ENCODE assay signal across 13 cellular contexts in the genomic region with DNA sequence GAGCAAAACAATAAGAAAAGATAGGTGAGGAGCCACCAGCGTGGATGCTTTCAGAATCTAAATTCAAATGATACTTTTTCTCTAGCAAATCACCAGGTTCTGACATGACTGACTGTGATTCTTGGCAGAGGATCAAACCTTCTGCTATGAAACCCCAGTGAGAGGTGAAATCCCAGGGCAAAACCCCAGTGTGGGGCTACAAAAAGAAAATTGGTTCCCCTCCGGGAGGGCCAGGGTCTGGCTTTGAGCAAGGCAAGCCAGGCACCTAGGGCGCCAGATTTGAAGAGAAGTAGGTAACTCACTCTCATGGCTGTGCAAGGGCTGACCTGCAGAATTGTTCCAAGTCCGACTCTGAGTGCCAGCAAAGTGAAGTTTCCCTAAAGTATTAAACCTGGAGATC. TPM values are rescaled to one million over a fixed set of nuclear protein-coding genes. Genes with fewer than 3 reads are reported as not detected.
DNase-seq lines count a peak whose midpoint lies in the region; ATAC-seq, FAIRE-seq and TF ChIP-seq lines count a peak whose summit lies in the region.
"Had no signal": no experiment of that assay in that cellular context is flagged by ENCODE, and none has a peak within 500 bp of the region (broad histone marks: within the 10 kb centered on the region; RNA-seq: fewer than 3 reads in every experiment).

No MANE protein-coding gene starts in this region.

- intact Hi-C loops in HepG2 (cut with micrococcal nuclease; ENCODE audit: unreplicated experiment) (no loop called here), uterus (cut with DNase I; ENCODE audit: low total_unique reads) (no loop called here)

- TF ChIP-seq RAD21 in liver (IDR thresholded peaks at IDR 0.05) (no peak), HepG2 (CRISPR knock-in tag; IDR thresholded peaks at IDR 0.05) (no peak)

- TF ChIP-seq CTCF in liver (IDR thresholded peaks at IDR 0.05; ENCODE audit: low read depth, low read length, missing input control): no peak
- TF ChIP-seq CTCF in HepG2 (CRISPR knock-in tag; IDR thresholded peaks at IDR 0.05): no peak
- TF ChIP-seq CTCF in RWPE1 (conservative IDR thresholded peaks at IDR 0.05; ENCODE audit: low read depth): no peak
- no peak for TF ChIP-seq CTCF in keratinocyte (optimal IDR thresholded peaks at IDR 0.05 in 1 of 3, IDR thresholded peaks at IDR 0.05 in 1 of 3, conservative IDR thresholded peaks at IDR 0.05 in 1 of 3; ENCODE audit: extremely low read depth in 1 of 3, insufficient read depth in 2 of 3, low read length in 3 of 3)
- TF ChIP-seq CTCF in uterus (IDR thresholded peaks at IDR 0.05): no peak

- H2BK12ac ChIP-seq in mesenchymal stem cell (ENCODE audit: low read length in 2 of 2): no peak overlapping the region

- H4K8ac ChIP-seq in mesenchymal stem cell (ENCODE audit: low read length): no peak overlapping the region

- no peak overlapping the region for H2BK120ac ChIP-seq in mesenchymal stem cell (ENCODE audit: low read depth, low read length)

- H3K4me3 ChIP-seq in liver (ENCODE audit: low read depth in 1 of 3, low read length in 3 of 3) (no peak overlapping the region), HepG2 (replicated peaks in 1 of 3; ENCODE audit: insufficient read depth in 1 of 3, low read depth in 2 of 3, low read length in 3 of 3) (no peak overlapping the region), keratinocyte (ENCODE audit: control insufficient read depth in 2 of 3, extremely low read depth in 1 of 3, insufficient read depth in 2 of 3, low read depth in 1 of 3, low read length in 3 of 3) (no peak overlapping the region), uterus (no peak overlapping the region), mesenchymal stem cell (ENCODE audit: insufficient read depth in 1 of 2, low read depth in 1 of 2, low read length in 2 of 2) (no peak overlapping the region)

- no peak overlapping the region for H2BK5ac ChIP-seq in mesenchymal stem cell (ENCODE audit: low read depth, low read length, poor library complexity, severe bottlenecking)

- H3K9me1 ChIP-seq in keratinocyte (ENCODE audit: control insufficient read depth, extremely low read depth, insufficient read depth, low read length): no peaks in the 10 kb centered on the region

- H3K36me3 ChIP-seq in liver (ENCODE audit: control insufficient read depth in 4 of 4, insufficient read depth in 3 of 4, low read depth in 1 of 4, low read length in 3 of 4) (no peaks in the 10 kb centered on the region), HepG2 (replicated peaks in 1 of 2; ENCODE audit: control insufficient read depth in 1 of 2, insufficient read depth in 2 of 2, low read length in 2 of 2) (no peaks in the 10 kb centered on the region), keratinocyte (ENCODE audit: control insufficient read depth in 2 of 2, extremely low read depth in 1 of 2, insufficient read depth in 2 of 2, low read length in 2 of 2) (no peaks in the 10 kb centered on the region), uterus (no peaks in the 10 kb centered on the region), mesenchymal stem cell (ENCODE audit: control insufficient read depth in 1 of 2, insufficient read depth in 2 of 2, low read depth in 1 of 2, low read length in 2 of 2) (no peaks in the 10 kb centered on the region)
- H3K36me3 ChIP-seq: brain microvascular endothelial cell had no signal

- H3K79me2 ChIP-seq in HepG2 (ENCODE audit: insufficient read depth, low read length): no peaks in the 10 kb centered on the region
- H3K79me2 ChIP-seq in keratinocyte (ENCODE audit: control insufficient read depth, insufficient read depth, low read length): no peaks in the 10 kb centered on the region

- POLR2A ChIA-PET in HepG2 (lab: Yijun Ruan, JAX): no interaction called here
- POLR2A ChIA-PET in RWPE1 (lab: Yijun Ruan, JAX; ENCODE audit: low non-redundant PET): no interaction called here

- H4K91ac ChIP-seq in mesenchymal stem cell (ENCODE audit: low read length): no peak overlapping the region

- TF ChIP-seq EP300 in HepG2 (IDR thresholded peaks at IDR 0.05; ENCODE audit: low read depth in 2 of 2, low read length in 2 of 2) (no peak), HepG2 (CRISPR knock-in tag; IDR thresholded peaks at IDR 0.05; ENCODE audit: borderline replicate concordance) (no peak)

- CTCF ChIA-PET in HepG2 (lab: Yijun Ruan, JAX; ENCODE audit: low intra/inter-chr PET ratio, low total read pairs) (no interaction called here), RWPE1 (lab: Yijun Ruan, JAX) (interaction anchor here (0.6 kb wide), 1 partner anchor 70 kb away, joined by 3 read pairs; no protein-coding TSS in a partner anchor)

- no peak overlapping the region for H2AK5ac ChIP-seq in mesenchymal stem cell (ENCODE audit: low read length, severe bottlenecking)

- H3K4ac ChIP-seq in mesenchymal stem cell (ENCODE audit: low read depth in 1 of 2, low read length in 2 of 2): no peak overlapping the region

- in situ Hi-C loops in HepG2 (cut with HindIII; ENCODE audit: extremely low pct_ligation_motif_present, low pct_unique_long_range_greater_than_20kb): no loop called here

- H3K14ac ChIP-seq in mesenchymal stem cell (ENCODE audit: low read length in 2 of 2): no peak overlapping the region

- H3K23ac ChIP-seq in mesenchymal stem cell (ENCODE audit: low read length in 2 of 2): no peak overlapping the region

- no peak overlapping the region for H3K9ac ChIP-seq in liver (ENCODE audit: low read depth in 1 of 2, low read length in 2 of 2)
- H3K9ac ChIP-seq in HepG2 (ENCODE audit: insufficient read depth, low read depth, low read length): no peak overlapping the region
- no peak overlapping the region for H3K9ac ChIP-seq in keratinocyte (ENCODE audit: control insufficient read depth, extremely low read depth, insufficient read depth, low read length)
- H3K9ac ChIP-seq in mesenchymal stem cell (ENCODE audit: low read length): no peak overlapping the region
- H3K9ac ChIP-seq: KMS-11 had no signal

- H3K9me3 ChIP-seq in liver (ENCODE audit: control insufficient read depth in 4 of 4, low read length in 3 of 4) (no peaks in the 10 kb centered on the region), HepG2 (ENCODE audit: low read length) (no peaks in the 10 kb centered on the region), keratinocyte (ENCODE audit: control insufficient read depth, low read depth, low read length) (no peaks in the 10 kb centered on the region), uterus (no peaks in the 10 kb centered on the region), mesenchymal stem cell (ENCODE audit: control insufficient read depth, low read length) (no peaks in the 10 kb centered on the region)

- TF ChIP-seq POLR2A in HepG2 (IDR thresholded peaks at IDR 0.05; ENCODE audit: insufficient read depth in 1 of 2, low read depth in 2 of 2, low read length in 2 of 2): no peak
- TF ChIP-seq POLR2A in uterus (IDR thresholded peaks at IDR 0.05): no peak

- H3K4me1 ChIP-seq in liver (ENCODE audit: control insufficient read depth in 4 of 4, insufficient read depth in 4 of 4, low read length in 3 of 4) (peaks cover 5 to 42% (median 18%) of the 10 kb centered on the region in 4 donors), HepG2 (ENCODE audit: insufficient read depth, low read length) (peaks cover 11% of the 10 kb centered on the region), keratinocyte (ENCODE audit: control insufficient read depth, extremely low read depth, insufficient read depth, low read length) (no peaks in the 10 kb centered on the region), uterus (no peaks in the 10 kb centered on the region), mesenchymal stem cell (ENCODE audit: control insufficient read depth, insufficient read depth, low read depth, low read length) (no peaks in the 10 kb centered on the region)

- dilution Hi-C loops in keratinocyte (cut with MboI; ENCODE audit: extremely low pct_ligation_motif_present, low sequenced_read_pairs): no loop called here

- H4K20me1 ChIP-seq in HepG2 (ENCODE audit: insufficient read depth, low read length) (no peaks in the 10 kb centered on the region), keratinocyte (ENCODE audit: control insufficient read depth, extremely low read depth, insufficient read depth, low read length) (no peaks in the 10 kb centered on the region)

- FAIRE-seq in HepG2 (lab: Jason Lieb, UNC): no peak
- FAIRE-seq in keratinocyte (lab: Jason Lieb, UNC): peak; percentile 49

- no peaks in the 10 kb centered on the region for H3K27me3 ChIP-seq in liver (ENCODE audit: control insufficient read depth in 4 of 4, insufficient read depth in 4 of 4, low read length in 3 of 4)
- peaks cover 0 to 15% of the 10 kb centered on the region in 2 experiments; a peak in 2 of 5 replicates for H3K27me3 ChIP-seq in HepG2 (ENCODE audit: control insufficient read depth in 1 of 2, insufficient read depth in 2 of 2, low read length in 2 of 2)
- no peaks in the 10 kb centered on the region for H3K27me3 ChIP-seq in keratinocyte (ENCODE audit: control insufficient read depth, extremely low read depth, insufficient read depth, low read length)
- H3K27me3 ChIP-seq in uterus: no peaks in the 10 kb centered on the region
- peaks cover 4 to 6% of the 10 kb centered on the region in 2 experiments for H3K27me3 ChIP-seq in mesenchymal stem cell (ENCODE audit: control insufficient read depth in 1 of 2, insufficient read depth in 1 of 2, low read length in 2 of 2)
- H3K27me3 ChIP-seq: brain microvascular endothelial cell had no signal

- H2AFZ ChIP-seq in HepG2 (ENCODE audit: low read length) (no peak overlapping the region), keratinocyte (ENCODE audit: control insufficient read depth, low read length) (no peak overlapping the region), mesenchymal stem cell (ENCODE audit: low read depth, low read length) (no peak overlapping the region)

- DNase-seq in HepG2 (ENCODE audit: low spot score) (no peak), RWPE1 (ENCODE audit: low spot score) (no peak), keratinocyte (ENCODE audit: low read depth, low spot score) (no peak), uterus (no peak), NCI-H2081 treated with DMSO at 0.1 percent for 48 hours (lab: John Stamatoyannopoulos, UW) (no peak), mesenchymal stem cell (no peak)
- DNase-seq: activated CD8-positive, alpha-beta T cell treated with anti-CD3 and anti-CD28 coated beads for 36 hours; NCI-H2029; NK-92 treated with Interleukin-12 subunit alpha and Interleukin-12 subunit beta, amount 100 ng/mL, for 24 hours had no signal

- H3K27ac ChIP-seq in liver (ENCODE audit: low read depth in 1 of 2, low read length in 2 of 2): peak overlapping the region; percentile 61 to 84
- H3K27ac ChIP-seq in HepG2 (ENCODE audit: extremely low read length, insufficient read depth, low read length): no peak overlapping the region
- H3K27ac ChIP-seq in RWPE1: peak overlapping the region; percentile 58
- no peak overlapping the region for H3K27ac ChIP-seq in keratinocyte (ENCODE audit: control insufficient read depth, insufficient read depth, low read length)
- H3K27ac ChIP-seq in uterus: peak overlapping the region; percentile 64 to 78
- H3K27ac ChIP-seq in mesenchymal stem cell (ENCODE audit: low read length, poor library complexity, severe bottlenecking): no peak overlapping the region
- H3K27ac ChIP-seq: brain microvascular endothelial cell, KMS-11 had no signal

- ATAC-seq in HepG2 (no peak), GM21381 (IDR thresholded peaks at IDR 0.05; ENCODE audit: unreplicated experiment) (no peak)
- ATAC-seq: activated CD8-positive, alpha-beta T cell treated with anti-CD3 and anti-CD28 coated beads for 36 hours had no signal

- no peak overlapping the region for H2BK15ac ChIP-seq in mesenchymal stem cell (ENCODE audit: low read depth, poor library complexity, severe bottlenecking)

- H3K4me2 ChIP-seq in HepG2 (ENCODE audit: low read depth, low read length) (no peak overlapping the region), keratinocyte (ENCODE audit: control insufficient read depth, extremely low read depth, insufficient read depth, low read depth, low read length) (no peak overlapping the region), mesenchymal stem cell (ENCODE audit: low read length, poor library complexity, severe bottlenecking) (no peak overlapping the region)
- H3K4me2 ChIP-seq: KMS-11 had no signal

- no TSS peak for BruUV-seq in HepG2 (replicated peaks; lab: Mats Ljungman, UMichigan)

- no peak overlapping the region for H3K18ac ChIP-seq in mesenchymal stem cell (ENCODE audit: low read depth in 1 of 2, low read length in 2 of 2)

- no peaks in the 10 kb centered on the region for H3K79me1 ChIP-seq in mesenchymal stem cell (replicated peaks; ENCODE audit: low read length, poor library complexity, severe bottlenecking)

- 70% methylated on average over 4 of the region's 4 CpGs for whole genome bisulfite sequencing in liver
- WGBS in HepG2 (ENCODE audit: low lambda C conversion rate): 30% methylated on average over 4 of the region's 4 CpGs
- WGBS in mesenchymal stem cell: 86% methylated on average over 4 of the region's 4 CpGs

RNA-seq across cellular contexts. Expression of gene RALGAPA2, which starts 20.2 kb away (rescaled TPM):
- 10 to 100 TPM; 14.8 to 89.9 TPM for total RNA-seq in liver
- 10 to 100 TPM; 20.2 to 29.9 TPM for polyA plus RNA-seq in liver
- 17.7 and 18.3 TPM in 2 replicates for total RNA-seq in HepG2 (2016; rRNA removed; fragmentation: Illumina TruSeq; extraction: Trizol)
- 3.1 and 4.5 TPM in 2 replicates for total RNA-seq in HepG2 (2016; cell fraction: cytosol; rRNA removed; fragmentation: Illumina TruSeq; extraction: Trizol; ENCODE audit: low read depth)
- 16.3 and 18.8 TPM in 2 replicates for total RNA-seq in HepG2 (2016; cell fraction: insoluble cytoplasmic fraction; rRNA removed; fragmentation: Illumina TruSeq; extraction: Trizol)
- total RNA-seq in HepG2 (2016; cell fraction: membrane; rRNA removed; fragmentation: Illumina TruSeq; extraction: Trizol): 6.5 and 7.8 TPM in 2 replicates
- 29.6 and 31.7 TPM in 2 replicates for total RNA-seq in HepG2 (2016; cell fraction: nucleus; rRNA removed; fragmentation: Illumina TruSeq; extraction: Trizol)
- 13.8 and 15.7 TPM in 2 replicates for polyA plus RNA-seq in HepG2 (2011; rRNA removed)
- polyA plus RNA-seq in HepG2 (2011; cell fraction: cytosol; rRNA removed): 8.0 and 13.3 TPM in 2 replicates
- 38.4 and 38.5 TPM in 2 replicates for polyA plus RNA-seq in HepG2 (2011; cell fraction: nucleus; rRNA removed)
- polyA plus RNA-seq in HepG2 (2012): 18.4 and 27.5 TPM in 2 replicates
- 0.49 and 0.67 TPM in 2 replicates for polyA plus RNA-seq in HepG2 (2016; cell fraction: cytosol; fragmentation: Illumina TruSeq; extraction: Trizol; ENCODE audit: low read depth)
- 8.9 and 11.7 TPM in 2 replicates for polyA plus RNA-seq in HepG2 (2016; cell fraction: insoluble cytoplasmic fraction; fragmentation: Illumina TruSeq; extraction: Trizol; ENCODE audit: low read depth)
- 1.2 and 1.7 TPM in 2 replicates for polyA plus RNA-seq in HepG2 (2016; cell fraction: membrane; fragmentation: Illumina TruSeq; extraction: Trizol; ENCODE audit: low read depth)
- 17.2 and 18.1 TPM in 2 replicates for polyA plus RNA-seq in HepG2 (2016; cell fraction: nucleus; fragmentation: Illumina TruSeq; extraction: Trizol; ENCODE audit: insufficient read depth, low read depth)
- polyA minus RNA-seq in HepG2 (2011; rRNA and poly(A)+ RNA removed; ENCODE audit: low replicate concordance): 7.3 and 40.9 TPM in 2 replicates
- polyA minus RNA-seq in HepG2 (2011; cell fraction: cytosol; rRNA and poly(A)+ RNA removed): 20.8 and 29.0 TPM in 2 replicates
- polyA minus RNA-seq in HepG2 (2011; cell fraction: nucleus; rRNA and poly(A)+ RNA removed): 158 and 172 TPM in 2 replicates
- 2.6 to 3.2 TPM (median 3.0 TPM) in 3 replicates for polyA plus RNA-seq in keratinocyte
- polyA plus RNA-seq in keratinocyte (2011; ENCODE audit: low read depth): 10.4 TPM
- polyA plus RNA-seq in keratinocyte (2011; cell fraction: cytosol; rRNA removed): 2.1 and 4.0 TPM in 2 replicates
- polyA plus RNA-seq in keratinocyte (2011; cell fraction: nucleus; rRNA removed): 8.7 and 10.0 TPM in 2 replicates
- 3.8 and 10.7 TPM in 2 replicates for polyA plus RNA-seq in keratinocyte (2012; ENCODE audit: low replicate concordance)
- polyA minus RNA-seq in keratinocyte: 9.4 to 12.0 TPM (median 10.0 TPM) in 3 replicates
- 4.0 TPM for polyA minus RNA-seq in keratinocyte (2011; cell fraction: cytosol; rRNA and poly(A)+ RNA removed)
- polyA minus RNA-seq in keratinocyte (2011; cell fraction: nucleus; rRNA and poly(A)+ RNA removed): 15.0 and 28.2 TPM in 2 replicates
- total RNA-seq in uterus: 10 to 100 TPM; 25.9 to 48.9 (median 38.6) TPM
- 2.2 TPM for polyA plus RNA-seq in mesenchymal stem cell (2013, experiment 1 of 2)
- polyA plus RNA-seq in mesenchymal stem cell (2013, experiment 2 of 2): 2.5 TPM

Comparison
In these comparisons a context has a peak if more than half of its experiments do, and no peak if none do; other contexts are left out.
1. H3K27ac ChIP-seq: peak in liver (2 of 2), RWPE1 (single experiment) and uterus (2 of 2); none in HepG2 (single experiment), keratinocyte (single experiment) and mesenchymal stem cell (single experiment).